Comparison of ENCODE assay signal across 9 cellular contexts in the genomic region with DNA sequence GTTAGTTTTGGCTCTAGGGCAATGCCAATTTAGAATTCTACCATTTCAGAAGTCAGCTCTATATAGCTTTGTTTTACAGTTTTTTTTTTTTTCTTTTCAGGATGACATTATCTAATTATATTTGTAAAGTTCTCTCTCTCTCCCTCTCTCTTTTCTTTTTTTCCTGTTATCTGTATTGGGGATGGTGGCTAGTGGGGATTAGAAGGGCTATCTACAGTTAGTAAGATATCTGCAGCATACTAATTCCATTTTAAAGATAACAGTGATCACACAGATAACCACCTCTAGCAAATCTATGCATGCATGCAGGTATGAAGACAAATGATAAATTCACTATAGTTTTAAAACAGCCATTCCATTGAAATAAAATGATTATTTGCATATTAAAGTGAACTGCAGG.
"Had no signal": no experiment of that assay in that cellular context is flagged by ENCODE, and none has a peak within 500 bp of the region (broad histone marks: within the 10 kb centered on the region; RNA-seq: fewer than 3 reads in every experiment).

No MANE protein-coding gene starts in this region.

- H2AFZ ChIP-seq: GM23248, GM23338 had no signal

- H3K27ac ChIP-seq: GM23248 had no signal

- H3K4me1 ChIP-seq: HAP-1 had no signal

- H3K36me3 ChIP-seq: HAP-1 had no signal

- H3K9ac ChIP-seq: GM23248 had no signal

- H3K4me3 ChIP-seq: GM23248, GM23338, HAP-1 had no signal

- DNase-seq: GM23248, GOT3, H7, H9, HCEC 1CT, HFFc6 had no signal

- H3K4me2 ChIP-seq: GM23338 had no signal

- ATAC-seq: GM23338, HCT116 had no signal

- H3K9me3 ChIP-seq: HAP-1 had no signal
